In genomic region chr10:21732067-21732772, GRCh38 we compare ENCODE assay signal across 8 cellular contexts.
DNase-seq lines count a peak whose midpoint lies in the region; ATAC-seq lines count a peak whose summit lies in the region.

No MANE protein-coding gene starts in this region.

- H3K4me1 Mint-ChIP-seq in activated naive CD8-positive, alpha-beta T cell treated with anti-CD3 and anti-CD28 coated beads for 36 hours, result peaks cover 19% of the 10 kb centered on the region

- H3K27me3 Mint-ChIP-seq in activated naive CD8-positive, alpha-beta T cell treated with anti-CD3 and anti-CD28 coated beads for 36 hours, result no peaks in the 10 kb centered on the region

- no peak overlapping the region for H3K4me3 Mint-ChIP-seq in activated naive CD8-positive, alpha-beta T cell treated with anti-CD3 and anti-CD28 coated beads for 36 hours

- intact Hi-C loops in left cardiac atrium (cut with DNase I) (loop anchor here (2.0 to 10.0 kb wide), 4 partner anchors 223 to 457 kb away; no protein-coding TSS in a partner anchor), posterior vena cava (cut with DNase I) (loop anchor here (5.0 to 10.0 kb wide), 3 partner anchors 195 to 457 kb away; no protein-coding TSS in a partner anchor)

- no peak overlapping the region for H3K27ac Mint-ChIP-seq in activated naive CD8-positive, alpha-beta T cell treated with anti-CD3 and anti-CD28 coated beads for 36 hours

- no peaks in the 10 kb centered on the region for H3K9me3 Mint-ChIP-seq in activated naive CD8-positive, alpha-beta T cell treated with anti-CD3 and anti-CD28 coated beads for 36 hours

- DNase-seq in Ammon's horn (ENCODE audit: low spot score) (peak; percentile 90), NCI-H526 treated with DMSO at 0.1 percent for 48 hours (lab: John Stamatoyannopoulos, UW) (peak; percentile 18), left cardiac atrium (peak; percentile 74), posterior vena cava (ENCODE audit: low spot score) (peak; percentile 82)
- peak; percentile 49 for DNase-seq in activated naive CD8-positive, alpha-beta T cell treated with anti-CD3 and anti-CD28 coated beads for 36 hours
- no peak for DNase-seq in activated CD4-positive, CD25-positive, alpha-beta regulatory T cell treated with anti-CD3 and anti-CD28 coated beads, Interleukin-2, amount 50 U/mL, for 72 hours

- peak; percentile 93 for ATAC-seq in GM18502 (IDR thresholded peaks at IDR 0.05; ENCODE audit: poor library complexity, unreplicated experiment)
- ATAC-seq in HG02981 (IDR thresholded peaks at IDR 0.05; ENCODE audit: unreplicated experiment), result peak; percentile 93
- peak; percentile 93 to 94 for ATAC-seq in left cardiac atrium

- peaks cover 27% of the 10 kb centered on the region for H3K36me3 Mint-ChIP-seq in activated naive CD8-positive, alpha-beta T cell treated with anti-CD3 and anti-CD28 coated beads for 36 hours
